Comparison of ENCODE assay signal across 1 cellular context in the genomic region with DNA sequence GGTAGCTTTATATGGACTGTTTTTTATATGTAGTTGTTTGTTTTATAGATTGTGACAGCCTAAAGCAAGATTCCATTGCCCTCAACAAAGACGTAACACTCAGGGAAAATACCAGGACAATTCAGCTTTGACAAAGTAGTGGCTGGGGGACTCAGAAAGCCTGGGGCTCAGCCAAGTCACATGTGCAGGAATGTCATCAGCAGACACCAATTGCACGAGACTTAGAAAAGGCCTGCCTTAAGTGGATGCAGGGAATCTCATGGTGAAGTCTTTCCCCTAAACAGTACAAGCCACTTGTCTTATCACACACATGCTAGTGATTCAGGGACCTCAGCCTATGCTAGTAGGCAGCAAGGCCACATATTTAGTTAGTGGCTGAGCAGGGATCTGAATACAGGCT.
TF ChIP-seq lines count a peak whose summit lies in the region.

No MANE protein-coding gene starts in this region.

TF ChIP-seq in A549, 52 proteins besides CTCF, POLR2A, EP300 and RAD21 (continued from another document):
- TF ChIP-seq, protein P1, sequence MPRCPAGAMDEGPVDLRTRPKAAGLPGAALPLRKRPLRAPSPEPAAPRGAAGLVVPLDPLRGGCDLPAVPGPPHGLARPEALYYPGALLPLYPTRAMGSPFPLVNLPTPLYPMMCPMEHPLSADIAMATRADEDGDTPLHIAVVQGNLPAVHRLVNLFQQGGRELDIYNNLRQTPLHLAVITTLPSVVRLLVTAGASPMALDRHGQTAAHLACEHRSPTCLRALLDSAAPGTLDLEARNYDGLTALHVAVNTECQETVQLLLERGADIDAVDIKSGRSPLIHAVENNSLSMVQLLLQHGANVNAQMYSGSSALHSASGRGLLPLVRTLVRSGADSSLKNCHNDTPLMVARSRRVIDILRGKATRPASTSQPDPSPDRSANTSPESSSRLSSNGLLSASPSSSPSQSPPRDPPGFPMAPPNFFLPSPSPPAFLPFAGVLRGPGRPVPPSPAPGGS (IDR thresholded peaks at IDR 0.05) = no peak
- TF ChIP-seq CHD4 (IDR thresholded peaks at IDR 0.05; ENCODE audit: borderline replicate concordance) (no peak), SMC3 (IDR thresholded peaks at IDR 0.05) (no peak)
